Comparison of ENCODE assay signal across 10 cellular contexts in the genomic region with DNA sequence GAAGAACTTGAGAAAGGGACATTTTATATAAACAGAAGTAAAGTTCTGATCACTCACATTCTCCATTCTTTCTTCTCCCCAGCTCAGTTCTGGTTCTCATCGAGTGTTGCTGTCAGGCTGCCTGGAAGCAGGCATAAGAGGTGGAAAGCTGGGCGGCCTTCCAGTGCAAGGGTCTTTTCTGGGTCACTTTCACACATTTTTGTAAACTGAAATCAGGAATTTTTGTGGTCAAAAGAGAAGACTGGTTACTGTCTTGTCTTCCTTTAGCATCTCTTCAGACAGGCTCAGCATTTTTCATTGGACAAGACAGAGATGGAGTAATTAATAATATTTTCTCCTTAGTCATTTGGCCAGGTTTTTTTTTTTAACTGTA.
A peak's percentile ranks its signal among the peaks of the same experiment; 100 is the strongest.
DNase-seq lines count a peak whose midpoint lies in the region; ATAC-seq, FAIRE-seq and TF ChIP-seq lines count a peak whose summit lies in the region.
"Had no signal": no experiment of that assay in that cellular context is flagged by ENCODE, and none has a peak within 500 bp of the region (broad histone marks: within the 10 kb centered on the region; RNA-seq: fewer than 3 reads in every experiment).

No MANE protein-coding gene starts in this region.

- H3K36me3 Mint-ChIP-seq in progenitor cell of endocrine pancreas (ENCODE audit: insufficient read depth) = no peaks in the 10 kb centered on the region
- H3K36me3 Mint-ChIP-seq in CD8-positive, alpha-beta T cell = no peaks in the 10 kb centered on the region
- H3K36me3 Mint-ChIP-seq: CD4-positive, CD25-positive, alpha-beta regulatory T cell; naive B cell had no signal

- peak overlapping the region; percentile 23; the same call in 1 of the 2 replicates for H3K4me2 ChIP-seq in GM12878 (ENCODE audit: control insufficient read depth, insufficient read depth)

- H3K36me3 ChIP-seq in GM12878 (ENCODE audit: control insufficient read depth in 2 of 2, insufficient read depth in 2 of 2, low read length in 1 of 2) = no peaks in the 10 kb centered on the region
- no peaks in the 10 kb centered on the region for H3K36me3 ChIP-seq in CD8-positive, alpha-beta T cell (ENCODE audit: insufficient read depth, low read length)

- intact Hi-C loops in GM12878 (cut with micrococcal nuclease; ENCODE audit: unreplicated experiment) = loop anchor here (5.0 kb wide), 1 partner anchor 93 kb away; the partner anchor contains the start of gene CTH
- intact Hi-C loops in CD8-positive, alpha-beta T cell (cut with DNase I, micrococcal nuclease) = loop anchor here in 1 of 2 experiments (5.0 kb wide), 1 partner anchor 188 kb away; no protein-coding TSS in a partner anchor

- SMC1A ChIA-PET in GM12878 (lab: Charles Lee; ENCODE audit: uncharacterized antibody, unreplicated experiment) = interaction anchor here (0.6 to 2.3 kb wide), 10 partner anchors 9 to 381 kb away, joined by 3 to 11 read pairs (median 4); partner anchors contain the start of gene CTH

- H3K4me1 Mint-ChIP-seq in progenitor cell of endocrine pancreas (ENCODE audit: low read depth) = no peaks in the 10 kb centered on the region
- no peaks in the 10 kb centered on the region for H3K4me1 Mint-ChIP-seq in CD8-positive, alpha-beta T cell (ENCODE audit: low read depth)
- H3K4me1 Mint-ChIP-seq: CD4-positive, CD25-positive, alpha-beta regulatory T cell; naive B cell had no signal

- H3K4me3 ChIP-seq in GM12878 = no peak overlapping the region
- no peak overlapping the region for H3K4me3 ChIP-seq in CD8-positive, alpha-beta T cell (ENCODE audit: low read depth, low read length)

- WGBS in GM12878 (ENCODE audit: insufficient coverage, insufficient replicate concordance, low lambda C conversion rate, missing lambda C conversion rate) = 22% methylated on average over 2 of the region's 2 CpGs

- TF ChIP-seq POLR2A in GM12878 (IDR thresholded peaks at IDR 0.05; ENCODE audit: low read depth, low read length) = no peak

- no peak overlapping the region for H3K9ac ChIP-seq in GM12878 (ENCODE audit: control insufficient read depth, insufficient read depth, low read length)

- H3K4me1 ChIP-seq in GM12878 (ENCODE audit: control insufficient read depth, insufficient read depth, low read length) = peaks cover 5% of the 10 kb centered on the region; the same call in 1 of the 2 replicates
- H3K4me1 ChIP-seq in CD8-positive, alpha-beta T cell (ENCODE audit: insufficient read depth, low read length) = no peaks in the 10 kb centered on the region

- peaks cover 3% of the 10 kb centered on the region for H3K27me3 Mint-ChIP-seq in progenitor cell of endocrine pancreas
- H3K27me3 Mint-ChIP-seq in CD8-positive, alpha-beta T cell (ENCODE audit: low read depth) = peaks cover 13% of the 10 kb centered on the region

- no peaks in the 10 kb centered on the region for H3K27me3 ChIP-seq in GM12878 (replicated peaks in 1 of 2; ENCODE audit: control insufficient read depth in 2 of 2, insufficient read depth in 2 of 2, low read length in 1 of 2)
- H3K27me3 ChIP-seq in CD8-positive, alpha-beta T cell (ENCODE audit: insufficient read depth, low read length) = no peaks in the 10 kb centered on the region

- no TSS peak for BruUV-seq in GM12878 (replicated peaks; lab: Mats Ljungman, UMichigan)

- no peak for TF ChIP-seq RAD21 in GM12878 (IDR thresholded peaks at IDR 0.05; ENCODE audit: insufficient read depth, low read depth, low read length)

- RAD21 ChIA-PET in GM12878 (lab: Charles Lee; ENCODE audit: unreplicated experiment) = interaction anchor here (1.4 to 2.1 kb wide), 2 partner anchors 94 to 371 kb away, joined by 3 to 5 read pairs; partner anchors contain the start of gene CTH

- no peak overlapping the region for H3K27ac Mint-ChIP-seq in progenitor cell of endocrine pancreas
- H3K27ac Mint-ChIP-seq in CD8-positive, alpha-beta T cell = no peak overlapping the region
- H3K27ac Mint-ChIP-seq: CD4-positive, CD25-positive, alpha-beta regulatory T cell; naive B cell had no signal

- no peaks in the 10 kb centered on the region for H3K79me2 ChIP-seq in GM12878 (ENCODE audit: control insufficient read depth, insufficient read depth, low read length)

- H2AFZ ChIP-seq in GM12878 (ENCODE audit: control insufficient read depth, low read depth, low read length) = no peak overlapping the region

- TF ChIP-seq CTCF in GM12878 (IDR thresholded peaks at IDR 0.05 in 2 of 3, conservative IDR thresholded peaks at IDR 0.05 in 1 of 3; ENCODE audit: control insufficient read depth in 2 of 3, extremely low read depth in 1 of 3, insufficient read depth in 1 of 3, low read depth in 3 of 3, low read length in 3 of 3) (no peak), progenitor cell of endocrine pancreas (IDR thresholded peaks at IDR 0.05; ENCODE audit: unreplicated experiment) (no peak)
- no peak for TF ChIP-seq CTCF in CD8-positive, alpha-beta T cell (IDR thresholded peaks at IDR 0.05)

- no peaks in the 10 kb centered on the region for H4K20me1 ChIP-seq in GM12878 (ENCODE audit: control insufficient read depth, insufficient read depth)

- DNase-seq in A172 (ENCODE audit: low spot score) = peak; percentile 31
- no peak for DNase-seq in GM12878 (ENCODE audit: low read depth, low spot score)
- DNase-seq in progenitor cell of endocrine pancreas (ENCODE audit: low spot score, unreplicated experiment) = no peak
- no peak for DNase-seq in stimulated activated naive CD4-positive, alpha-beta T cell (lab: John Stamatoyannopoulos, UW)
- no peak for DNase-seq in activated CD4-positive, alpha-beta T cell treated with anti-CD3 and anti-CD28 coated beads for 48 hours
- no peak for DNase-seq in CD8-positive, alpha-beta T cell
- DNase-seq: naive B cell had no signal

- POLR2A ChIA-PET in GM12878 (lab: Charles Lee) = no interaction called here
- POLR2A ChIA-PET in CD8-positive, alpha-beta T cell (lab: Charles Lee) = interaction anchor here (0.7 kb wide), 1 partner anchor 59 kb away, joined by 3 read pairs; no protein-coding TSS in a partner anchor

- H3K27ac ChIP-seq in GM12878 (ENCODE audit: control insufficient read depth, insufficient read depth) = no peak overlapping the region
- no peak overlapping the region for H3K27ac ChIP-seq in CD8-positive, alpha-beta T cell (ENCODE audit: low read depth, low read length)

- in situ Hi-C loops in GM12878 (cut with MboI) = no loop called here

- ATAC-seq in GM19025 (IDR thresholded peaks at IDR 0.05; ENCODE audit: low read depth, unreplicated experiment) (peak; percentile 22), HG02970 (IDR thresholded peaks at IDR 0.05; ENCODE audit: low FRiP score, unreplicated experiment) (peak; percentile 10), GM12878 (peak; percentile 40)
- no peak for ATAC-seq in CD8-positive, alpha-beta T cell

- H3K4me3 Mint-ChIP-seq in progenitor cell of endocrine pancreas (ENCODE audit: low read depth) = no peak overlapping the region
- no peak overlapping the region for H3K4me3 Mint-ChIP-seq in CD8-positive, alpha-beta T cell
- H3K4me3 Mint-ChIP-seq: CD4-positive, CD25-positive, alpha-beta regulatory T cell; naive B cell had no signal

- no peak for TF ChIP-seq EP300 in GM12878 (IDR thresholded peaks at IDR 0.05; ENCODE audit: borderline replicate concordance in 1 of 2, control insufficient read depth in 1 of 2, low read depth in 2 of 2, low read length in 2 of 2)

- FAIRE-seq in GM12878 (lab: Jason Lieb, UNC) = no peak

- CTCF ChIA-PET in GM12878 (lab: Yijun Ruan, JAX) = interaction anchor here (0.8 to 4.6 kb wide), 3 partner anchors 18 to 372 kb away, joined by 3 to 49 read pairs (median 3); partner anchors contain the start of gene ANKRD13C
- CTCF ChIA-PET in CD8-positive, alpha-beta T cell (lab: Charles Lee) = interaction anchor here (1.2 kb wide), 1 partner anchor 371 kb away, joined by 4 read pairs; no protein-coding TSS in a partner anchor

- no peaks in the 10 kb centered on the region for H3K9me3 Mint-ChIP-seq in progenitor cell of endocrine pancreas (ENCODE audit: low read depth)
- no peaks in the 10 kb centered on the region for H3K9me3 Mint-ChIP-seq in CD8-positive, alpha-beta T cell
- H3K9me3 Mint-ChIP-seq: CD4-positive, CD25-positive, alpha-beta regulatory T cell; naive B cell had no signal

- no peaks in the 10 kb centered on the region for H3K9me3 ChIP-seq in GM12878 (replicated peaks; ENCODE audit: control insufficient read depth, insufficient read depth, low read length)
- H3K9me3 ChIP-seq in CD8-positive, alpha-beta T cell (ENCODE audit: low read length) = no peaks in the 10 kb centered on the region

TF ChIP-seq in GM12878, 131 proteins besides CTCF, POLR2A, EP300 and RAD21 (continues in another document):
- TF ChIP-seq CEBPB (IDR thresholded peaks at IDR 0.05; ENCODE audit: borderline replicate concordance in 1 of 2, low read depth in 2 of 2, low read length in 2 of 2) (no peak), BACH1 (IDR thresholded peaks at IDR 0.05; ENCODE audit: borderline replicate concordance) (no peak), CBFB (IDR thresholded peaks at IDR 0.05; ENCODE audit: low read depth) (no peak), IKZF1 (conservative IDR thresholded peaks at IDR 0.05) (no peak), SUPT20H (IDR thresholded peaks at IDR 0.05; ENCODE audit: borderline replicate concordance, control insufficient read depth, low read depth, low read length) (no peak), NR2C1 (IDR thresholded peaks at IDR 0.05) (no peak)
- TF ChIP-seq, protein P1, sequence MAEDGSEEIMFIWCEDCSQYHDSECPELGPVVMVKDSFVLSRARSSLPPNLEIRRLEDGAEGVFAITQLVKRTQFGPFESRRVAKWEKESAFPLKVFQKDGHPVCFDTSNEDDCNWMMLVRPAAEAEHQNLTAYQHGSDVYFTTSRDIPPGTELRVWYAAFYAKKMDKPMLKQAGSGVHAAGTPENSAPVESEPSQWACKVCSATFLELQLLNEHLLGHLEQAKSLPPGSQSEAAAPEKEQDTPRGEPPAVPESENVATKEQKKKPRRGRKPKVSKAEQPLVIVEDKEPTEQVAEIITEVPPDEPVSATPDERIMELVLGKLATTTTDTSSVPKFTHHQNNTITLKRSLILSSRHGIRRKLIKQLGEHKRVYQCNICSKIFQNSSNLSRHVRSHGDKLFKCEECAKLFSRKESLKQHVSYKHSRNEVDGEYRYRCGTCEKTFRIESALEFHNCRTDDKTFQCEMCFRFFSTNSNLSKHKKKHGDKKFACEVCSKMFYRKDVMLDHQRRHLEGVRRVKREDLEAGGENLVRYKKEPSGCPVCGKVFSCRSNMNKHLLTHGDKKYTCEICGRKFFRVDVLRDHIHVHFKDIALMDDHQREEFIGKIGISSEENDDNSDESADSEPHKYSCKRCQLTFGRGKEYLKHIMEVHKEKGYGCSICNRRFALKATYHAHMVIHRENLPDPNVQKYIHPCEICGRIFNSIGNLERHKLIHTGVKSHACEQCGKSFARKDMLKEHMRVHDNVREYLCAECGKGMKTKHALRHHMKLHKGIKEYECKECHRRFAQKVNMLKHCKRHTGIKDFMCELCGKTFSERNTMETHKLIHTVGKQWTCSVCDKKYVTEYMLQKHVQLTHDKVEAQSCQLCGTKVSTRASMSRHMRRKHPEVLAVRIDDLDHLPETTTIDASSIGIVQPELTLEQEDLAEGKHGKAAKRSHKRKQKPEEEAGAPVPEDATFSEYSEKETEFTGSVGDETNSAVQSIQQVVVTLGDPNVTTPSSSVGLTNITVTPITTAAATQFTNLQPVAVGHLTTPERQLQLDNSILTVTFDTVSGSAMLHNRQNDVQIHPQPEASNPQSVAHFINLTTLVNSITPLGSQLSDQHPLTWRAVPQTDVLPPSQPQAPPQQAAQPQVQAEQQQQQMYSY (CRISPR knock-in tag; IDR thresholded peaks at IDR 0.05) = no peak
